In the genomic region with DNA sequence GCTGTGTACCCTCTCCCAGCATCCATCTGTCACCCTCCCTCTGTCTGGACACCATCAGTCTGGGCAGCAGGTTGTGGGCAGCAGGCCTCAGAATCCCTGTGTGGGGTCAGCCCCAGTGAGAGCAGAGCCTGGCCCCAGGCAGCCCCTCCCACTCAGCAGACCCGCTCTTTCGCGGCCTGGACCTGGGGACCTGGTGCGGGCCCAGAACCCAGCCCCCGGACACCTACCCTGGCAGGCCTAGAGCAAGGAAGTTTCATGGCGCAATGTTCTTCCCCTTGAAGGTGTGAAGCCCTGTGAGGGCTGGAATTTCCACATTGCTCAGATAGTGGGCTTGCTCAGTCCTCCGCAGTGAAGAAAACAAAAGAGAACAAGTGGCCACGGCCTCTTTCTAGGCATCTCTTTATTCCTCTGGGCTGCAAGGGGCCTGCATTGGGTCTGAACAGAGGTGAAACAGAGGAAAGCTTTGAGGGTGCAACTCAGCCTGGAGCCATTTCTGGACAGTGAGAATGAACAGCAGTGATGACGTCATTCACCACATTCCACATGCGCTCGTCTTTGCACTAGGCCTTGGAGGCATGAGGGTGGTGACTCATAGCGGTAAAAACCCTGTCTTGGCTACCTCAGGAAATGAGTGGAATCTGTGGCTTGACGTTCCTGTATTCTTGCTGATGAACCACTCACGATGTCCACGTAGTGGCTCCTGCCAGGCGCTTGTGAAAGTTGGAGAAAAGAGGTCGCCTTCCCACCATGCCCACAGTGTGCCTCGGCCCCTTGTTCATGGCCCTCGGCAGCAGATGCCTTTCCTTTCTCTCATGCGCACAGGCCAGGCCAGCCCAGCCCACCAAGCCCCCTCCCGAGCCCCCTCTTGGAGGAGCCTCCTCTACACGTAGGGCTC, we compare ENCODE assay signal across 8 cellular contexts.
DNase-seq lines count a peak whose midpoint lies in the region; ATAC-seq and TF ChIP-seq lines count a peak whose summit lies in the region.

No MANE protein-coding gene starts in this region.

- peak; percentile 44 for DNase-seq in GM20000 (ENCODE audit: low spot score)
- peak; percentile 90 to 94 for DNase-seq in SJCRH30
- DNase-seq in activated gamma-delta T cell treated with anti-CD3 and anti-CD28 coated beads, Interleukin-2, amount 50 U/mL, for 16 hours (ENCODE audit: low read depth) = peak; percentile 39
- DNase-seq in cardiac septum (ENCODE audit: low spot score) = peak; percentile 80
- DNase-seq in stimulated activated CD4-positive, alpha-beta T cell treated with anti-CD3 and anti-CD28 coated beads, Interleukin-12 subunit alpha, Interleukin-12 subunit beta, amount 100 ng/mL, for 24 hours (ENCODE audit: low read depth in 2 of 2) = peak; percentile 19 to 66

- no peak overlapping the region for H3K4me3 ChIP-seq in SJCRH30

- H3K4me1 ChIP-seq in SJCRH30 = peaks cover 26% of the 10 kb centered on the region

- TF ChIP-seq CTCF in GM20000 (IDR thresholded peaks at IDR 0.05; ENCODE audit: extremely low read depth, missing control alignments) = no peak

- H3K9me3 ChIP-seq in SJCRH30 (replicated peaks) = no peaks in the 10 kb centered on the region; the same call in 1 of the 2 replicates

- no peaks in the 10 kb centered on the region for H3K36me3 ChIP-seq in SJCRH30

- peak overlapping the region; percentile 15 for H3K27ac ChIP-seq in SJCRH30

- no peak for ATAC-seq in HG03097 (IDR thresholded peaks at IDR 0.05; ENCODE audit: low FRiP score, unreplicated experiment)
- ATAC-seq in GM21447 (IDR thresholded peaks at IDR 0.05; ENCODE audit: unreplicated experiment) = no peak
- no peak for ATAC-seq in HG03460 (IDR thresholded peaks at IDR 0.05; ENCODE audit: unreplicated experiment)

- no peaks in the 10 kb centered on the region for H3K27me3 ChIP-seq in SJCRH30

- intact Hi-C loops in cardiac septum (cut with DNase I) = loop anchor here (2.0 kb wide), 1 partner anchor 292 kb away; no protein-coding TSS in a partner anchor

Comparison
In these comparisons a context has a peak if more than half of its experiments do, and no peak if none do; other contexts are left out.
1. DNase-seq: peak in every context shown above with its lines; median percentile 92 in SJCRH30; 80 in cardiac septum; 44 in GM20000; 42 in stimulated activated CD4-positive, alpha-beta T cell treated with anti-CD3 and anti-CD28 coated beads, Interleukin-12 subunit alpha, Interleukin-12 subunit beta, amount 100 ng/mL, for 24 hours; 39 in activated gamma-delta T cell treated with anti-CD3 and anti-CD28 coated beads, Interleukin-2, amount 50 U/mL, for 16 hours.